ENCODE assay signal across 8 cellular contexts in the genomic region with DNA sequence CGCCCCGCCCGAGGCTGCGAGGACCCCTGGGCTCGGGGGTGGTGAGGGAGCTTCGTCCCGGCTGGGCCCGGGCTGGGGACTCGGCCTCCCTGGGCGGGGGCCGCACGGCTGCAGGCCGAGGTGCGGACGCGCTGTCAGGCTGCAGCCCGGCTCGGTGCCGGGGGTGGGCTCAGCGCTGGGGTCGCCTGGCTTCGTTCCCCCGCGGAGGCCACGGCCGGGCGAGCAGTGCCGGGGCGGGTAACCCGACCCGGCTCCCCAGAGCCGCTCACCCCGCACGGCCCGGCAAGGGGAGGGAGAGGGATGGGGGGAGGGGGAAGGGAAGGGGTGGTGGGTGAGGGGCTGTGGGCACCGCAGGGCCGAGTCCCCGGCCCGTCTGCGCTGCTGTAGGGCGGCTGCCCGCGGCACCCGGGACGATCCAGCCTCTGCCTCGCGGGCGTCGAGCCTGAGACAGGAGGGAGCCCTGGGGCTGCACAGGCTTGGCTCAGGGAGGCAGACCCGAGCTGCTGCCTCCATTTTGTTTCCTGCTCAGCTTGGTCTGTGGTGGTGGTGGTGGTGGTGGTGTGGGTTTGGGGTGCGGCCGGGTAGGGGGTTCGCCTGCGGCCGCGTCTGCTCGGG. TPM values are rescaled to one million over a fixed set of nuclear protein-coding genes. Genes with fewer than 3 reads are reported as not detected.
DNase-seq lines count a peak whose midpoint lies in the region; ATAC-seq and TF ChIP-seq lines count a peak whose summit lies in the region.

No MANE protein-coding gene starts in this region.

- H3K4me1 ChIP-seq in Panc1 (ENCODE audit: control insufficient read depth, insufficient read depth, low read length) (peaks cover 29% of the 10 kb centered on the region), mesendoderm (ENCODE audit: control insufficient read depth, low read depth, low read length) (peaks cover 22% of the 10 kb centered on the region), suprapubic skin (peaks cover 42% of the 10 kb centered on the region)

- in situ Hi-C loops in Panc1 (cut with HindIII; ENCODE audit: low pct_unique_long_range_greater_than_20kb, low sequenced_read_pairs): no loop called here

- intact Hi-C loops in Panc1 (cut with micrococcal nuclease; ENCODE audit: unreplicated experiment): no loop called here
- intact Hi-C loops in dorsolateral prefrontal cortex (cut with DNase I): loop anchor here (2.0 to 10.0 kb wide), 5 partner anchors 16 to 312 kb away; a partner anchor contains a TSS

- TF ChIP-seq POLR2A in suprapubic skin (IDR thresholded peaks at IDR 0.05): no peak

- H4K5ac ChIP-seq in mesendoderm (ENCODE audit: low read length): no peak overlapping the region

- TF ChIP-seq CTCF in Panc1 (IDR thresholded peaks at IDR 0.05) (no peak), dorsolateral prefrontal cortex (IDR thresholded peaks at IDR 0.05 in 54 of 56, conservative IDR thresholded peaks at IDR 0.05 in 2 of 56; ENCODE audit: low read depth in 1 of 56, partially characterized antibody in 56 of 56) (peak in 1 of 56 donors; percentile 9), suprapubic skin (IDR thresholded peaks at IDR 0.05) (no peak)

- CTCF ChIA-PET in Panc1 (lab: Charles Lee): no interaction called here

- WGBS in mesendoderm (ENCODE audit: extremely low coverage, insufficient coverage, low lambda C conversion rate): no CpG with 5 or more reads among the region's 57 CpGs
- WGBS in suprapubic skin: no CpG with 5 or more reads among the region's 57 CpGs

- peak overlapping the region; percentile 68 for H3K27ac ChIP-seq in Panc1 (ENCODE audit: low read length)
- H3K27ac ChIP-seq in dorsolateral prefrontal cortex: peak overlapping the region; percentile 89 to 100 (median 98)
- H3K27ac ChIP-seq in mesendoderm (ENCODE audit: low read depth, low read length): peak overlapping the region; percentile 98
- peak overlapping the region; percentile 92 for H3K27ac ChIP-seq in suprapubic skin

- H3K23ac ChIP-seq in mesendoderm (ENCODE audit: low read length): peak overlapping the region; percentile 100

- H2AK5ac ChIP-seq in mesendoderm (ENCODE audit: low read length): peak overlapping the region; percentile 65

- H3K9ac ChIP-seq in mesendoderm (ENCODE audit: low read length): peak overlapping the region; percentile 100

- peaks cover 11% of the 10 kb centered on the region for H3K79me1 ChIP-seq in mesendoderm (ENCODE audit: low read length)

- no peak overlapping the region for H3K4me3 ChIP-seq in Panc1 (ENCODE audit: low read depth in 2 of 2, low read length in 2 of 2)
- peak overlapping the region; percentile 43 to 92 (median 78) for H3K4me3 ChIP-seq in dorsolateral prefrontal cortex
- H3K4me3 ChIP-seq in mesendoderm (ENCODE audit: low read length): peak overlapping the region; percentile 88
- H3K4me3 ChIP-seq in suprapubic skin: peak overlapping the region; percentile 86

- POLR2A ChIA-PET in Panc1 (lab: Charles Lee): no interaction called here

- no peak overlapping the region for H2BK15ac ChIP-seq in mesendoderm (replicated peaks; ENCODE audit: low read depth)

- H3K9me3 ChIP-seq in Panc1 (ENCODE audit: control insufficient read depth, insufficient read depth, low read depth, low read length) (no peaks in the 10 kb centered on the region), suprapubic skin (no peaks in the 10 kb centered on the region)

- peak overlapping the region; percentile 96 for H2BK5ac ChIP-seq in mesendoderm (ENCODE audit: low read length)

- peak overlapping the region; percentile 86 for H3K18ac ChIP-seq in mesendoderm (ENCODE audit: low read length)

- peak; percentile 11; the same call in 1 of the 2 replicates for ATAC-seq in Panc1

- peak overlapping the region; percentile 47 for H2BK120ac ChIP-seq in mesendoderm (ENCODE audit: low read depth, low read length)

- H3K4me2 ChIP-seq in mesendoderm (ENCODE audit: low read length): peak overlapping the region; percentile 80

- no TSS peak for BruUV-seq in Panc1 (replicated peaks; lab: Mats Ljungman, UMichigan)

- DNase-seq in stimulated activated CD4-positive, alpha-beta T cell treated with anti-CD3 and anti-CD28 coated beads, Interleukin-1b, Interleukin-23, amount 100 ng/mL, for 48 hours: peak; percentile 46
- DNase-seq in stimulated activated CD4-positive, alpha-beta T cell treated with anti-CD3 and anti-CD28 coated beads, Interleukin-12 subunit alpha, Interleukin-12 subunit beta, amount 100 ng/mL, for 4 hours: no peak
- DNase-seq in Panc1 (ENCODE audit: low read depth, low spot score) (no peak), dorsolateral prefrontal cortex (peak in 4 of 10 donors; percentile 36 to 66 (median 46)), mesendoderm (peak; percentile 84), suprapubic skin (ENCODE audit: low spot score in 2 of 2) (peak in 1 of 2 donors; percentile 65), NCI-H2171 (lab: John Stamatoyannopoulos, UW) (no peak), NCI-H1417 (lab: John Stamatoyannopoulos, UW) (no peak)

- no peak for TF ChIP-seq EP300 in suprapubic skin (IDR thresholded peaks at IDR 0.05)

- peaks cover 34% of the 10 kb centered on the region for H3K79me2 ChIP-seq in mesendoderm (ENCODE audit: control insufficient read depth, insufficient read depth, low read length)

- peak overlapping the region; percentile 98 for H3K4ac ChIP-seq in mesendoderm (ENCODE audit: low read depth, low read length)

- H3K36me3 ChIP-seq in Panc1 (ENCODE audit: control insufficient read depth, insufficient read depth, low read length): peaks cover 16% of the 10 kb centered on the region; the same call in 1 of the 2 replicates
- H3K36me3 ChIP-seq in mesendoderm (ENCODE audit: control insufficient read depth, insufficient read depth, low read length): peaks cover 7% of the 10 kb centered on the region
- H3K36me3 ChIP-seq in suprapubic skin: peaks cover 12% of the 10 kb centered on the region

- H4K8ac ChIP-seq in mesendoderm (ENCODE audit: low read depth, low read length): peak overlapping the region; percentile 99

- no peaks in the 10 kb centered on the region for H3K27me3 ChIP-seq in Panc1 (ENCODE audit: control insufficient read depth, insufficient read depth, low read length)
- no peaks in the 10 kb centered on the region for H3K27me3 ChIP-seq in dorsolateral prefrontal cortex
- H3K27me3 ChIP-seq in mesendoderm (ENCODE audit: insufficient read depth, low read length, poor library complexity): no peaks in the 10 kb centered on the region
- H3K27me3 ChIP-seq in suprapubic skin: no peaks in the 10 kb centered on the region

- peak overlapping the region; percentile 100 for H3K56ac ChIP-seq in mesendoderm (ENCODE audit: low read length)

RNA-seq across cellular contexts. Expression of a gene that starts 1.0 kb away (rescaled TPM):
- total RNA-seq in Panc1 (2021; ENCODE audit: unreplicated experiment) (58.7 TPM), dorsolateral prefrontal cortex (100 to 1,000 TPM in 58 of 120 experiments, 10 to 100 TPM in 62; 73.3 to 132 (median 99.2) TPM), suprapubic skin (10 to 100 TPM; 36.0 to 67.9 (median 51.3) TPM)
- polyA plus RNA-seq in Panc1 (2012; ENCODE audit: insufficient read length): 17.9 TPM
- 38.2 TPM for polyA plus RNA-seq in mesendoderm (2013, experiment 1 of 2)
- 38.5 TPM for polyA plus RNA-seq in mesendoderm (2013, experiment 2 of 2)

RNA-seq across cellular contexts. Expression of a gene that starts 45.9 kb away (rescaled TPM):
- total RNA-seq in Panc1 (2021; ENCODE audit: unreplicated experiment) (7.5 TPM), dorsolateral prefrontal cortex (10 to 100 TPM in 3 of 120 experiments, 1 to 10 TPM in 114, under 1 TPM in 3; 0.55 to 13.2 (median 3.4) TPM), suprapubic skin (10 to 100 TPM in 1 of 4 donors, 1 to 10 TPM in 3; 1.8 to 12.2 (median 5.4) TPM)
- 7.7 TPM for polyA plus RNA-seq in Panc1 (2012; ENCODE audit: insufficient read length)
- 28.8 TPM for polyA plus RNA-seq in mesendoderm (2013, experiment 1 of 2)
- 30.0 TPM for polyA plus RNA-seq in mesendoderm (2013, experiment 2 of 2)

Comparison
In these comparisons a context has a peak if more than half of its experiments do, and no peak if none do; other contexts are left out.
1. DNase-seq: peak in stimulated activated CD4-positive, alpha-beta T cell treated with anti-CD3 and anti-CD28 coated beads, Interleukin-1b, Interleukin-23, amount 100 ng/mL, for 48 hours (single experiment) and mesendoderm (single experiment); none in stimulated activated CD4-positive, alpha-beta T cell treated with anti-CD3 and anti-CD28 coated beads, Interleukin-12 subunit alpha, Interleukin-12 subunit beta, amount 100 ng/mL, for 4 hours (single experiment), Panc1 (single experiment), NCI-H2171 (single experiment) and NCI-H1417 (0 of 3).
2. H3K4me3 ChIP-seq: peak in dorsolateral prefrontal cortex (59 of 59), mesendoderm (single experiment) and suprapubic skin (single experiment); none in Panc1 (0 of 2).
3. Peak in every context shown above with its lines, with median percentiles within 50 percentile points of each other: H3K27ac ChIP-seq.